12 cellular contexts compared by ENCODE assay signal in genomic region chr2:31688282-31688681, GRCh38.
DNase-seq lines count a peak whose midpoint lies in the region; ATAC-seq, FAIRE-seq and TF ChIP-seq lines count a peak whose summit lies in the region.
"Had no signal": no experiment of that assay in that cellular context is flagged by ENCODE, and none has a peak within 500 bp of the region (broad histone marks: within the 10 kb centered on the region; RNA-seq: fewer than 3 reads in every experiment).

No MANE protein-coding gene starts in this region.

- no peak overlapping the region for H3K4me3 Mint-ChIP-seq in immature natural killer cell
- no peak overlapping the region for H3K4me3 Mint-ChIP-seq in activated T-helper 1 cell treated with anti-CD3 and anti-CD28 coated beads, Interleukin-12 subunit alpha, Interleukin-12 subunit beta, Interleukin-2, Interleukin-4 antibody, amounts not matched to agents 30 ng/mL and 10 ng/mL and 1 ng/mL, durations not matched to agents 14 hours and 24 hours and 36 hours

- H3K36me3 Mint-ChIP-seq in immature natural killer cell = peaks cover 3 to 4% (median 4%) of the 10 kb centered on the region in 3 donors
- no peaks in the 10 kb centered on the region for H3K36me3 Mint-ChIP-seq in activated T-helper 1 cell treated with anti-CD3 and anti-CD28 coated beads, Interleukin-12 subunit alpha, Interleukin-12 subunit beta, Interleukin-2, Interleukin-4 antibody, amounts not matched to agents 30 ng/mL and 10 ng/mL and 1 ng/mL, durations not matched to agents 14 hours and 24 hours and 36 hours (ENCODE audit: low read depth)

- peaks cover 14 to 31% (median 18%) of the 10 kb centered on the region in 6 donors for H3K9me3 Mint-ChIP-seq in immature natural killer cell
- peaks cover 37% of the 10 kb centered on the region for H3K9me3 Mint-ChIP-seq in activated T-helper 1 cell treated with anti-CD3 and anti-CD28 coated beads, Interleukin-12 subunit alpha, Interleukin-12 subunit beta, Interleukin-2, Interleukin-4 antibody, amounts not matched to agents 30 ng/mL and 10 ng/mL and 1 ng/mL, durations not matched to agents 14 hours and 24 hours and 36 hours

- no peak overlapping the region for H2AFZ ChIP-seq in OCI-LY7 (ENCODE audit: low read length)

- peak; percentile 16 for DNase-seq in OCI-LY7 (ENCODE audit: low spot score)
- DNase-seq in fibroblast of mammary gland (ENCODE audit: low read depth) = peak; percentile 16
- no peak for DNase-seq in SKM-1 treated with dmso at 0.1 percent for 144 hours (lab: John Stamatoyannopoulos, UW; ENCODE audit: unreplicated experiment)
- DNase-seq in immature natural killer cell = no peak
- no peak for DNase-seq in activated T-helper 1 cell treated with anti-CD3 and anti-CD28 coated beads, Interleukin-12 subunit alpha, Interleukin-12 subunit beta, Interleukin-2, Interleukin-4 antibody, amounts not matched to agents 30 ng/mL and 10 ng/mL and 1 ng/mL, durations not matched to agents 14 hours and 24 hours and 36 hours (ENCODE audit: low spot score)
- DNase-seq: amygdala, GF-D8, NCI-H1105 had no signal

- H3K4me1 Mint-ChIP-seq in immature natural killer cell = no peaks in the 10 kb centered on the region
- H3K4me1 Mint-ChIP-seq in activated T-helper 1 cell treated with anti-CD3 and anti-CD28 coated beads, Interleukin-12 subunit alpha, Interleukin-12 subunit beta, Interleukin-2, Interleukin-4 antibody, amounts not matched to agents 30 ng/mL and 10 ng/mL and 1 ng/mL, durations not matched to agents 14 hours and 24 hours and 36 hours (ENCODE audit: low read depth) = no peaks in the 10 kb centered on the region

- CTCF ChIA-PET in OCI-LY7 (lab: Charles Lee; ENCODE audit: unreplicated experiment) = no interaction called here

- BruUV-seq in OCI-LY7 (replicated peaks; lab: Mats Ljungman, UMichigan) = no TSS peak

- TF ChIP-seq CTCF in 22Rv1 (IDR thresholded peaks at IDR 0.05) (peak; percentile 68), OCI-LY7 (conservative IDR thresholded peaks at IDR 0.05; ENCODE audit: low read length) (peak; percentile 83), fibroblast of mammary gland (conservative IDR thresholded peaks at IDR 0.05; ENCODE audit: control insufficient read depth, insufficient read depth, low read depth, low read length) (peak; percentile 61)

- H3K9me2 ChIP-seq in OCI-LY7 (ENCODE audit: insufficient read depth, low read length) = no peaks in the 10 kb centered on the region

- no peak overlapping the region for H3K4me2 ChIP-seq in OCI-LY7 (ENCODE audit: low read length)

- H3K79me2 ChIP-seq in OCI-LY7 (ENCODE audit: insufficient read depth, low read depth, low read length) = no peaks in the 10 kb centered on the region

- no peak overlapping the region for H3K27ac Mint-ChIP-seq in immature natural killer cell
- no peak overlapping the region for H3K27ac Mint-ChIP-seq in activated T-helper 1 cell treated with anti-CD3 and anti-CD28 coated beads, Interleukin-12 subunit alpha, Interleukin-12 subunit beta, Interleukin-2, Interleukin-4 antibody, amounts not matched to agents 30 ng/mL and 10 ng/mL and 1 ng/mL, durations not matched to agents 14 hours and 24 hours and 36 hours

- no peaks in the 10 kb centered on the region for H3K36me3 ChIP-seq in OCI-LY7 (ENCODE audit: insufficient read depth, low read length)

- FAIRE-seq in G401.6 (lab: Jason Lieb, UNC) = peak; percentile 37
- FAIRE-seq: islet of Langerhans had no signal

- peaks cover 22% of the 10 kb centered on the region for H3K9me3 ChIP-seq in OCI-LY7 (ENCODE audit: low read length)

- no peak for ATAC-seq in GM19023 (IDR thresholded peaks at IDR 0.05; ENCODE audit: unreplicated experiment)

- H4K20me1 ChIP-seq in OCI-LY7 (ENCODE audit: insufficient read depth, low read length) = no peaks in the 10 kb centered on the region

- H3K27ac ChIP-seq in 22Rv1 = no peak overlapping the region
- no peak overlapping the region for H3K27ac ChIP-seq in OCI-LY7 (ENCODE audit: low read depth, low read length, poor library complexity, severe bottlenecking)

- intact Hi-C loops in OCI-LY7 (cut with micrococcal nuclease; ENCODE audit: unreplicated experiment) = no loop called here
- intact Hi-C loops in activated T-helper 1 cell treated with anti-CD3 and anti-CD28 coated beads, Interleukin-12 subunit alpha, Interleukin-12 subunit beta, Interleukin-2, Interleukin-4 antibody, amounts not matched to agents 30 ng/mL and 10 ng/mL and 1 ng/mL, durations not matched to agents 14 hours and 24 hours and 36 hours (cut with micrococcal nuclease) = no loop called here

- POLR2A ChIA-PET in OCI-LY7 (lab: Charles Lee) = no interaction called here

- H3K27me3 Mint-ChIP-seq in immature natural killer cell (ENCODE audit: low read depth in 3 of 3) = peaks cover 0 to 4% (median 0%) of the 10 kb centered on the region in 3 donors
- no peaks in the 10 kb centered on the region for H3K27me3 Mint-ChIP-seq in activated T-helper 1 cell treated with anti-CD3 and anti-CD28 coated beads, Interleukin-12 subunit alpha, Interleukin-12 subunit beta, Interleukin-2, Interleukin-4 antibody, amounts not matched to agents 30 ng/mL and 10 ng/mL and 1 ng/mL, durations not matched to agents 14 hours and 24 hours and 36 hours (ENCODE audit: insufficient read depth)

- no peak overlapping the region for H3K4me3 ChIP-seq in OCI-LY7 (ENCODE audit: low read depth, low read length, poor library complexity, severe bottlenecking)
- H3K4me3 ChIP-seq in fibroblast of mammary gland (ENCODE audit: control insufficient read depth, low read depth, low read length) = no peak overlapping the region

- H3K4me1 ChIP-seq in OCI-LY7 (ENCODE audit: insufficient read depth, low read length, poor library complexity, severe bottlenecking) = no peaks in the 10 kb centered on the region

Comparison
In these comparisons a context has a peak if more than half of its experiments do, and no peak if none do; other contexts are left out.
1. DNase-seq: peak in OCI-LY7 (single experiment) and fibroblast of mammary gland (single experiment); none in SKM-1 treated with dmso at 0.1 percent for 144 hours (single experiment), immature natural killer cell (0 of 3) and activated T-helper 1 cell treated with anti-CD3 and anti-CD28 coated beads, Interleukin-12 subunit alpha, Interleukin-12 subunit beta, Interleukin-2, Interleukin-4 antibody, amounts not matched to agents 30 ng/mL and 10 ng/mL and 1 ng/mL, durations not matched to agents 14 hours and 24 hours and 36 hours (single experiment).
2. Peak in every context shown above with its lines, with median percentiles within 50 percentile points of each other: CTCF ChIP-seq.